15 cellular contexts compared by ENCODE assay signal in genomic region chr10:77820349-77820748, GRCh38.
DNase-seq lines count a peak whose midpoint lies in the region; ATAC-seq, FAIRE-seq and TF ChIP-seq lines count a peak whose summit lies in the region.
"Had no signal": no experiment of that assay in that cellular context is flagged by ENCODE, and none has a peak within 500 bp of the region (broad histone marks: within the 10 kb centered on the region; RNA-seq: fewer than 3 reads in every experiment).

No MANE protein-coding gene starts in this region.

- peak; percentile 79 for ATAC-seq in activated T-helper 17 cell treated with anti-CD3 and anti-CD28 coated beads, Interleukin-2, amount 50 U/mL, for 72 hours (replicated peaks)
- ATAC-seq: pancreas, T-cell had no signal

- no peaks in the 10 kb centered on the region for H3K27me3 ChIP-seq in ascending aorta
- H3K27me3 ChIP-seq: pancreas had no signal

- peak overlapping the region; percentile 29 for H3K27ac Mint-ChIP-seq in activated T-helper 17 cell treated with anti-CD3 and anti-CD28 coated beads, Interleukin-2, amount 50 U/mL, for 72 hours
- H3K27ac Mint-ChIP-seq: T-cell had no signal

- H3K9me3 ChIP-seq in kidney (ENCODE audit: control insufficient read depth in 1 of 2, low read length in 2 of 2) (no peaks in the 10 kb centered on the region), ascending aorta (no peaks in the 10 kb centered on the region)
- H3K9me3 ChIP-seq: pancreas had no signal

- peak; percentile 8 for DNase-seq in AG10803 (ENCODE audit: low read depth)
- peak; percentile 82 for DNase-seq in HK-2 (ENCODE audit: unreplicated experiment)
- DNase-seq in kidney = peak; percentile 40
- no peak for DNase-seq in ascending aorta (ENCODE audit: low spot score in 2 of 2)
- DNase-seq in putamen (ENCODE audit: low spot score) = no peak
- DNase-seq in 8988T = no peak
- DNase-seq in substantia nigra (lab: John Stamatoyannopoulos, UW) = no peak
- DNase-seq: DMS 273 treated with DMSO at 0.1 percent for 48 hours; NCI-H146; NCI-H226; pancreas; stimulated activated CD4-positive, alpha-beta T cell treated with anti-CD3 and anti-CD28 coated beads, Interleukin-4, amount 100 ng/mL, for 1 hour; T-cell had no signal

- FAIRE-seq in kidney (lab: Jason Lieb, UNC) = no peak
- FAIRE-seq: pancreas had no signal

- H3K9me3 Mint-ChIP-seq in activated T-helper 17 cell treated with anti-CD3 and anti-CD28 coated beads, Interleukin-2, amount 50 U/mL, for 72 hours = no peaks in the 10 kb centered on the region
- H3K9me3 Mint-ChIP-seq: T-cell had no signal

- no peak overlapping the region for H3K4me3 Mint-ChIP-seq in activated T-helper 17 cell treated with anti-CD3 and anti-CD28 coated beads, Interleukin-2, amount 50 U/mL, for 72 hours
- H3K4me3 Mint-ChIP-seq: T-cell had no signal

- no peak overlapping the region for H3K27ac ChIP-seq in kidney (ENCODE audit: low read depth in 2 of 2, low read length in 2 of 2)
- H3K27ac ChIP-seq in ascending aorta = no peak overlapping the region
- no peak overlapping the region for H3K27ac ChIP-seq in substantia nigra (ENCODE audit: low read depth, low read length, poor library complexity, severe bottlenecking)
- H3K27ac ChIP-seq: coronary artery, pancreas had no signal

- TF ChIP-seq CTCF in AG10803 (conservative IDR thresholded peaks at IDR 0.05; ENCODE audit: low read length) (no peak), kidney (IDR thresholded peaks at IDR 0.05; ENCODE audit: borderline replicate concordance, extremely low read depth, insufficient read depth) (no peak), ascending aorta (IDR thresholded peaks at IDR 0.05) (no peak)

- peaks cover 5% of the 10 kb centered on the region for H3K4me1 Mint-ChIP-seq in activated T-helper 17 cell treated with anti-CD3 and anti-CD28 coated beads, Interleukin-2, amount 50 U/mL, for 72 hours

- H3K4me1 ChIP-seq in kidney (ENCODE audit: control insufficient read depth in 1 of 2, insufficient read depth in 1 of 2, low read depth in 1 of 2, low read length in 2 of 2) (no peaks in the 10 kb centered on the region), ascending aorta (no peaks in the 10 kb centered on the region)
- H3K4me1 ChIP-seq: pancreas had no signal

- H3K4me3 ChIP-seq in AG10803 (ENCODE audit: low read length) = no peak overlapping the region
- no peak overlapping the region for H3K4me3 ChIP-seq in kidney (ENCODE audit: low read length in 2 of 2)
- no peak overlapping the region for H3K4me3 ChIP-seq in ascending aorta
- H3K4me3 ChIP-seq: coronary artery, pancreas had no signal

- no peaks in the 10 kb centered on the region for H3K36me3 Mint-ChIP-seq in activated T-helper 17 cell treated with anti-CD3 and anti-CD28 coated beads, Interleukin-2, amount 50 U/mL, for 72 hours (ENCODE audit: low read depth)
- H3K36me3 Mint-ChIP-seq: T-cell had no signal

- H3K27me3 Mint-ChIP-seq in activated T-helper 17 cell treated with anti-CD3 and anti-CD28 coated beads, Interleukin-2, amount 50 U/mL, for 72 hours = no peaks in the 10 kb centered on the region
- H3K27me3 Mint-ChIP-seq: T-cell had no signal

- H3K36me3 ChIP-seq in kidney (ENCODE audit: control insufficient read depth in 1 of 2, insufficient read depth in 2 of 2, low read length in 2 of 2) (peaks cover 36 to 70% of the 10 kb centered on the region in 2 donors), ascending aorta (peaks cover 80 to 83% of the 10 kb centered on the region in 2 donors)

- no peak overlapping the region for H3K9ac ChIP-seq in kidney (ENCODE audit: low read length in 2 of 2)

- intact Hi-C loops in kidney (cut with DNase I) = no loop called here
- intact Hi-C loops in ascending aorta (cut with DNase I) = no loop called here

Comparison
In these comparisons a context has a peak if more than half of its experiments do, and no peak if none do; other contexts are left out.
1. DNase-seq: peak in AG10803 (single experiment), HK-2 (single experiment) and kidney (single experiment); none in ascending aorta (0 of 2), putamen (single experiment), 8988T (single experiment) and substantia nigra (0 of 49).